Comparison of ENCODE assay signal across 8 cellular contexts in genomic region chr14:20682435-20683124, GRCh38. TPM values are rescaled to one million over a fixed set of nuclear protein-coding genes. Genes with fewer than 3 reads are reported as not detected.
DNase-seq lines count a peak whose midpoint lies in the region; ATAC-seq lines count a peak whose summit lies in the region.

No MANE protein-coding gene starts in this region.

- H3K4me1 ChIP-seq in NT2/D1 (ENCODE audit: insufficient read depth, insufficient read length), result no peaks in the 10 kb centered on the region

- H3K27ac ChIP-seq in epithelial cell of prostate, result peak overlapping the region; percentile 98

- H3K9me3 ChIP-seq in NT2/D1 (ENCODE audit: insufficient read depth, low read length), result no peaks in the 10 kb centered on the region

- DNase-seq in CD1c-positive myeloid dendritic cell (ENCODE audit: extremely low spot score) (peak; percentile 89), NT2/D1 (ENCODE audit: low read depth, low spot score) (no peak), epithelial cell of prostate (ENCODE audit: low read depth, low spot score) (no peak), mucosa of gallbladder (ENCODE audit: low spot score) (peak; percentile 91)
- DNase-seq in activated CD8-positive, alpha-beta memory T cell treated with anti-CD3 and anti-CD28 coated beads, Interleukin-2, amount 50 U/mL, for 4 hours, result peak; percentile 72
- peak; percentile 46 to 55 for DNase-seq in stimulated activated CD8-positive, alpha-beta memory T cell treated with anti-CD3 and anti-CD28 coated beads, Interleukin-4, amount 100 ng/mL, for 1 hour (ENCODE audit: low read depth in 2 of 2, low spot score in 1 of 2)

- ATAC-seq in GM19438 (IDR thresholded peaks at IDR 0.05; ENCODE audit: low read depth, unreplicated experiment) (peak; percentile 37), HG03565 (IDR thresholded peaks at IDR 0.05; ENCODE audit: unreplicated experiment) (peak; percentile 27)

- peak overlapping the region; percentile 86 for H3K4me3 ChIP-seq in NT2/D1 (ENCODE audit: insufficient read length, low read depth)

- no peaks in the 10 kb centered on the region for H3K36me3 ChIP-seq in NT2/D1 (ENCODE audit: insufficient read depth, insufficient read length, low read length)

- peak overlapping the region; percentile 94 for H3K9ac ChIP-seq in NT2/D1 (ENCODE audit: insufficient read length, low read depth)

- H3K27me3 ChIP-seq in NT2/D1 (ENCODE audit: insufficient read depth, insufficient read length), result no peaks in the 10 kb centered on the region

RNA-seq across cellular contexts. Expression of gene RNASE4, which starts 1.8 kb away (rescaled TPM):
- total RNA-seq in mucosa of gallbladder, result 135 TPM

RNA-seq across cellular contexts. Expression of gene ANG, which starts 6.0 kb away (rescaled TPM):
- total RNA-seq in mucosa of gallbladder, result 110 TPM

RNA-seq across cellular contexts. Expression of gene OR6S1, which starts 41.1 kb away (rescaled TPM):
- not detected for total RNA-seq in mucosa of gallbladder

Comparison
In these comparisons a context has a peak if more than half of its experiments do, and no peak if none do; other contexts are left out.
1. DNase-seq: peak in CD1c-positive myeloid dendritic cell (single experiment), activated CD8-positive, alpha-beta memory T cell treated with anti-CD3 and anti-CD28 coated beads, Interleukin-2, amount 50 U/mL, for 4 hours (single experiment), mucosa of gallbladder (single experiment) and stimulated activated CD8-positive, alpha-beta memory T cell treated with anti-CD3 and anti-CD28 coated beads, Interleukin-4, amount 100 ng/mL, for 1 hour (2 of 2); none in NT2/D1 (single experiment) and epithelial cell of prostate (single experiment).